Comparison of ENCODE assay signal across 10 cellular contexts in genomic region chr3:38581774-38582173, GRCh38.
"Had no signal": no experiment of that assay in that cellular context is flagged by ENCODE, and none has a peak within 500 bp of the region (broad histone marks: within the 10 kb centered on the region; RNA-seq: fewer than 3 reads in every experiment).

No MANE protein-coding gene starts in this region.

- DNase-seq: activated CD4-positive, alpha-beta memory T cell treated with anti-CD3 and anti-CD28 coated beads for 36 hours; amniotic stem cell; body of pancreas; erythroblast; stimulated activated CD4-positive, alpha-beta T cell treated with anti-CD3 and anti-CD28 coated beads, Interleukin-4, amount 100 ng/mL, for 4 hours; stimulated activated naive CD8-positive, alpha-beta T cell treated with anti-CD3 and anti-CD28 coated beads, Interleukin-15, amount 100 ng/mL, for 72 hours; T-helper 2 cell had no signal

- ATAC-seq: activated naive CD4-positive, alpha-beta T cell treated with anti-CD3 and anti-CD28 coated beads, Interleukin-2, amount 50 U/mL, for 72 hours; activated T-helper 17 cell treated with anti-CD3 and anti-CD28 coated beads, Interleukin-2, amount 50 U/mL, for 72 hours; body of pancreas; stimulated activated naive CD8-positive, alpha-beta T cell treated with anti-CD3 and anti-CD28 coated beads, Interleukin-15, amount 100 ng/mL, for 72 hours had no signal

- H3K9me3 ChIP-seq: body of pancreas, thoracic aorta had no signal

- H3K36me3 ChIP-seq: thoracic aorta had no signal

- H3K4me1 ChIP-seq: body of pancreas had no signal

- H3K27me3 ChIP-seq: body of pancreas had no signal

- H3K4me3 ChIP-seq: body of pancreas, thoracic aorta had no signal

- H3K27ac ChIP-seq: body of pancreas, thoracic aorta had no signal
